ENCODE assay signal across 8 cellular contexts in genomic region chr4:7068279-7068842, GRCh38. TPM values are rescaled to one million over a fixed set of nuclear protein-coding genes. Genes with fewer than 3 reads are reported as not detected.
A peak's percentile ranks its signal among the peaks of the same experiment; 100 is the strongest.
DNase-seq lines count a peak whose midpoint lies in the region; ATAC-seq, FAIRE-seq and TF ChIP-seq lines count a peak whose summit lies in the region.

No MANE protein-coding gene starts in this region.

- H3K27me3 ChIP-seq in A673 (replicated peaks; ENCODE audit: insufficient read depth, low read depth, low read length, poor library complexity) (no peaks in the 10 kb centered on the region), GM12878 (replicated peaks in 1 of 2; ENCODE audit: control insufficient read depth in 2 of 2, insufficient read depth in 2 of 2, low read length in 1 of 2) (no peaks in the 10 kb centered on the region; a peak in 1 of 4 replicates)

- H3K4me3 ChIP-seq in A673 (ENCODE audit: low read depth, low read length, poor library complexity, severe bottlenecking) = peak overlapping the region; percentile 98
- peak overlapping the region; percentile 74 for H3K4me3 ChIP-seq in GM12878

- TSS peak; percentile 91 for BruUV-seq in A673 (replicated peaks; lab: Mats Ljungman, UMichigan)
- TSS peak; percentile 94 for BruUV-seq in GM12878 (replicated peaks; lab: Mats Ljungman, UMichigan)

- TF ChIP-seq RAD21 in GM12878 (IDR thresholded peaks at IDR 0.05; ENCODE audit: insufficient read depth, low read depth, low read length) = no peak

- intact Hi-C loops in A673 (cut with micrococcal nuclease; ENCODE audit: unreplicated experiment) = loop anchor here (5.0 kb wide), 1 partner anchor 96 kb away; no protein-coding TSS in a partner anchor
- intact Hi-C loops in GM12878 (cut with micrococcal nuclease; ENCODE audit: unreplicated experiment) = loop anchor here (5.0 kb wide), 1 partner anchor 286 kb away; the partner anchor contains the start of gene KIAA0232

- H3K36me3 ChIP-seq in A673 (ENCODE audit: insufficient read depth, low read length, poor library complexity, severe bottlenecking) (peaks cover 14% of the 10 kb centered on the region), GM12878 (ENCODE audit: control insufficient read depth in 2 of 2, insufficient read depth in 2 of 2, low read length in 1 of 2) (peaks cover 2 to 7% of the 10 kb centered on the region in 2 experiments; a peak in 3 of 4 replicates)

- SMC1A ChIA-PET in GM12878 (lab: Charles Lee; ENCODE audit: uncharacterized antibody, unreplicated experiment) = interaction anchor here (0.9 to 7.2 kb wide), 13 partner anchors 10 to 348 kb away, joined by 3 to 79 read pairs (median 5); partner anchors contain the start of genes TADA2B and TBC1D14

- DNase-seq in A673 (ENCODE audit: low spot score) (no peak), GM12878 (ENCODE audit: low read depth, low spot score) (no peak), mesenteric fat pad (ENCODE audit: low spot score) (peak; percentile 100), islet precursor cell (no peak), mucosa of gallbladder (ENCODE audit: low spot score) (no peak)
- DNase-seq in stimulated activated CD4-positive, alpha-beta T cell treated with anti-CD3 and anti-CD28 coated beads, Interleukin-1b, Interleukin-23, amount 100 ng/mL, for 48 hours = no peak

- H3K9me3 ChIP-seq in A673 (ENCODE audit: low read depth, low read length, poor library complexity, severe bottlenecking) (no peaks in the 10 kb centered on the region), GM12878 (replicated peaks; ENCODE audit: control insufficient read depth, insufficient read depth, low read length) (no peaks in the 10 kb centered on the region)

- H3K4me2 ChIP-seq in GM12878 (ENCODE audit: control insufficient read depth, insufficient read depth) = peak overlapping the region; percentile 92

- H3K79me2 ChIP-seq in GM12878 (ENCODE audit: control insufficient read depth, insufficient read depth, low read length) = peaks cover 38% of the 10 kb centered on the region

- H3K9ac ChIP-seq in GM12878 (ENCODE audit: control insufficient read depth, insufficient read depth, low read length) = peak overlapping the region; percentile 79

- POLR2A ChIA-PET in A673 (lab: Charles Lee; ENCODE audit: low non-redundant PET) (interaction anchor here (1.0 kb wide), 1 partner anchor 9 kb away, joined by 3 read pairs; no protein-coding TSS in a partner anchor), GM12878 (lab: Charles Lee) (interaction anchor here (0.5 to 6.5 kb wide), 13 partner anchors 19 to 351 kb away, joined by 3 to 88 read pairs (median 4); partner anchors contain the start of genes TADA2B and TBC1D14)

- peaks cover 3% of the 10 kb centered on the region; the same call in 1 of the 2 replicates for H4K20me1 ChIP-seq in GM12878 (ENCODE audit: control insufficient read depth, insufficient read depth)

- CTCF ChIA-PET in A673 (lab: Charles Lee) (interaction anchor here (0.6 to 1.2 kb wide), 2 partner anchors 18 to 94 kb away, joined by 4 to 12 read pairs; no protein-coding TSS in a partner anchor), GM12878 (lab: Yijun Ruan, JAX) (interaction anchor here (0.6 to 11.2 kb wide), 17 partner anchors 11 to 802 kb away, joined by 3 to 210 read pairs (median 9); partner anchors contain the start of genes BLOC1S4, TADA2B and TBC1D14)

- H2AFZ ChIP-seq in GM12878 (ENCODE audit: control insufficient read depth, low read depth, low read length) = peak overlapping the region; percentile 88

- whole genome bisulfite sequencing in GM12878 (ENCODE audit: insufficient coverage, insufficient replicate concordance, low lambda C conversion rate, missing lambda C conversion rate) = 2% methylated on average over 35 of the region's 50 CpGs

- in situ Hi-C loops in GM12878 (cut with MboI) = no loop called here

- ATAC-seq in HG03571 (IDR thresholded peaks at IDR 0.05; ENCODE audit: unreplicated experiment) (peak; percentile 13), GM12878 (peak; percentile 88)

- no peak for FAIRE-seq in GM12878 (lab: Jason Lieb, UNC)

- H3K4me1 ChIP-seq in A673 (ENCODE audit: insufficient read depth, low read length, poor library complexity, severe bottlenecking) (peaks cover 6% of the 10 kb centered on the region), GM12878 (ENCODE audit: control insufficient read depth, insufficient read depth, low read length) (peaks cover 14% of the 10 kb centered on the region)

- TF ChIP-seq POLR2A in GM19193 (IDR thresholded peaks at IDR 0.05; ENCODE audit: extremely low read depth, insufficient read depth, insufficient read length) = peak; percentile 80
- peak; percentile 79 for TF ChIP-seq POLR2A in GM12878 (IDR thresholded peaks at IDR 0.05; ENCODE audit: low read depth, low read length)

- TF ChIP-seq CTCF in A673 (conservative IDR thresholded peaks at IDR 0.05; ENCODE audit: low read depth, low read length) (no peak), GM12878 (IDR thresholded peaks at IDR 0.05 in 2 of 3, conservative IDR thresholded peaks at IDR 0.05 in 1 of 3; ENCODE audit: control insufficient read depth in 2 of 3, extremely low read depth in 1 of 3, insufficient read depth in 1 of 3, low read depth in 3 of 3, low read length in 3 of 3) (no peak)

- RAD21 ChIA-PET in GM12878 (lab: Charles Lee; ENCODE audit: unreplicated experiment) = interaction anchor here (0.7 to 6.0 kb wide), 15 partner anchors 10 to 394 kb away, joined by 3 to 87 read pairs (median 5); partner anchors contain the start of genes TADA2B and TBC1D14

- peak overlapping the region; percentile 85 for H3K27ac ChIP-seq in A673 (ENCODE audit: low read depth, low read length, poor library complexity, severe bottlenecking)
- peak overlapping the region; percentile 50; the same call in 1 of the 2 replicates for H3K27ac ChIP-seq in GM12878 (ENCODE audit: control insufficient read depth, insufficient read depth)

- no peak for TF ChIP-seq EP300 in GM12878 (IDR thresholded peaks at IDR 0.05; ENCODE audit: borderline replicate concordance in 1 of 2, control insufficient read depth in 1 of 2, low read depth in 2 of 2, low read length in 2 of 2)

TF ChIP-seq in GM12878, 131 proteins besides CTCF, POLR2A, EP300 and RAD21 (continues in another document):
- TF ChIP-seq NBN (IDR thresholded peaks at IDR 0.05) (no peak), CREB1 (IDR thresholded peaks at IDR 0.05; ENCODE audit: low read depth) (no peak), MAX (IDR thresholded peaks at IDR 0.05; ENCODE audit: low read depth, low read length) (no peak; the same call in 1 of the 2 replicates), FOXM1 (IDR thresholded peaks at IDR 0.05; ENCODE audit: low read depth, low read length) (no peak), TCF3 (IDR thresholded peaks at IDR 0.05; ENCODE audit: borderline replicate concordance, insufficient read depth, low read depth, low read length) (0 out of 2 replicates have a peak, but pooled peaks have one; percentile 19)

RNA-seq across cellular contexts. Expression of gene GRPEL1, which starts 0.5 kb away (rescaled TPM):
- 70.1 and 78.2 TPM in 2 replicates for total RNA-seq in A673 (2021)
- 32.9 and 36.4 TPM in 2 replicates for total RNA-seq in GM12878 (2013; cell fraction: nucleolus; rRNA removed)
- total RNA-seq in GM12878 (2014; rRNA removed) = 30.8 and 43.6 TPM in 2 replicates
- 54.7 and 62.7 TPM in 2 replicates for total RNA-seq in GM12878 (2014; rRNA removed; fragmentation: Illumina TruSeq; extraction: Trizol)
- 44.1 and 48.8 TPM in 2 replicates for total RNA-seq in GM12878 (2021)
- polyA plus RNA-seq in GM12878 (2011; ENCODE audit: low read depth) = 22.3 TPM
- polyA plus RNA-seq in GM12878 (2011; rRNA removed) = 53.4 and 67.2 TPM in 2 replicates
- 32.1 and 35.7 TPM in 2 replicates for polyA plus RNA-seq in GM12878 (2011; cell fraction: cytosol; rRNA removed)
- 28.7 and 29.2 TPM in 2 replicates for polyA plus RNA-seq in GM12878 (2011; cell fraction: nucleus; rRNA removed)
- 26.4 and 30.6 TPM in 2 replicates for polyA plus RNA-seq in GM12878 (2012)
- polyA plus RNA-seq in GM12878 (2014; fragmentation: Illumina TruSeq; extraction: Trizol) = 59.2 and 72.5 TPM in 2 replicates
- 100 to 1,000 TPM; 103 to 119 TPM for polyA plus RNA-seq in GM12878 (2014; fragmentation: Nextera tagmentation; extraction: Ambion mirVana)
- polyA plus RNA-seq in GM12878 (2014; rRNA removed) = 40.7 and 42.6 TPM in 2 replicates
- polyA plus RNA-seq in GM12878 (2016; fragmentation: Nextera tagmentation; extraction: Ambion mirVana) = 10 to 100 TPM; 80.1 to 82.8 TPM
- 33.1 and 35.9 TPM in 2 replicates for polyA minus RNA-seq in GM12878 (2011; rRNA and poly(A)+ RNA removed)
- 8.5 and 9.4 TPM in 2 replicates for polyA minus RNA-seq in GM12878 (2011; cell fraction: cytosol; rRNA and poly(A)+ RNA removed)
- 22.7 and 31.9 TPM in 2 replicates for polyA minus RNA-seq in GM12878 (2011; cell fraction: nucleus; rRNA and poly(A)+ RNA removed)
- total RNA-seq in mesenteric fat pad = 42.8 TPM
- 27.5 TPM for total RNA-seq in mucosa of gallbladder

RNA-seq across cellular contexts. Expression of gene TADA2B, which starts 25.2 kb away (rescaled TPM):
- total RNA-seq in A673 (2021) (15.2 and 15.4 TPM in 2 replicates), GM12878 (2014; rRNA removed) (8.9 and 9.0 TPM in 2 replicates), GM12878 (2014; rRNA removed; fragmentation: Illumina TruSeq; extraction: Trizol) (6.7 and 6.9 TPM in 2 replicates), GM12878 (2021) (12.0 TPM in 2 replicates), mesenteric fat pad (21.4 TPM), mucosa of gallbladder (23.9 TPM)
- total RNA-seq in GM12878 (2013; cell fraction: nucleolus; rRNA removed) = 9.2 and 10.5 TPM in 2 replicates
- polyA plus RNA-seq in GM12878 (2011; ENCODE audit: low read depth) = 5.4 TPM
- polyA plus RNA-seq in GM12878 (2011; rRNA removed) (3.7 and 4.3 TPM in 2 replicates), GM12878 (2014; fragmentation: Illumina TruSeq; extraction: Trizol) (6.6 and 7.2 TPM in 2 replicates), GM12878 (2014; fragmentation: Nextera tagmentation; extraction: Ambion mirVana) (1 to 10 TPM in 1 of 2 experiments, under 1 TPM in 1; 0.66 to 1.2 TPM), GM12878 (2014; rRNA removed) (7.7 and 7.9 TPM in 2 replicates), GM12878 (2016; fragmentation: Nextera tagmentation; extraction: Ambion mirVana) (1 to 10 TPM; 1.1 to 1.3 TPM)
- 5.5 and 6.6 TPM in 2 replicates for polyA plus RNA-seq in GM12878 (2011; cell fraction: cytosol; rRNA removed)
- polyA plus RNA-seq in GM12878 (2011; cell fraction: nucleus; rRNA removed) = 9.5 and 13.3 TPM in 2 replicates
- polyA plus RNA-seq in GM12878 (2012) = 6.8 and 9.0 TPM in 2 replicates
- polyA minus RNA-seq in GM12878 (2011; rRNA and poly(A)+ RNA removed) = 4.1 and 7.7 TPM in 2 replicates
- 5.0 and 5.9 TPM in 2 replicates for polyA minus RNA-seq in GM12878 (2011; cell fraction: cytosol; rRNA and poly(A)+ RNA removed)
- polyA minus RNA-seq in GM12878 (2011; cell fraction: nucleus; rRNA and poly(A)+ RNA removed) = 4.4 and 8.4 TPM in 2 replicates
